16 cellular contexts compared by ENCODE assay signal in genomic region chr6:149392093-149392492, GRCh38. TPM values are rescaled to one million over a fixed set of nuclear protein-coding genes. Genes with fewer than 3 reads are reported as not detected.
DNase-seq lines count a peak whose midpoint lies in the region; ATAC-seq lines count a peak whose summit lies in the region.
"Had no signal": no experiment of that assay in that cellular context is flagged by ENCODE, and none has a peak within 500 bp of the region (broad histone marks: within the 10 kb centered on the region; RNA-seq: fewer than 3 reads in every experiment).

No MANE protein-coding gene starts in this region.

- H3K9me3 Mint-ChIP-seq in stimulated activated naive CD8-positive, alpha-beta T cell treated with anti-CD3 and anti-CD28 coated beads, Interleukin-15, Interleukin-2, amounts not matched to agents 100 ng/mL and 50 ng/mL, for 24 hours = peaks cover 2% of the 10 kb centered on the region
- H3K9me3 Mint-ChIP-seq in stimulated activated naive CD8-positive, alpha-beta T cell treated with anti-CD3 and anti-CD28 coated beads, Interleukin-15, amount 100 ng/mL, for 72 hours = peaks cover 2% of the 10 kb centered on the region in 2 donors
- peaks cover 11% of the 10 kb centered on the region for H3K9me3 Mint-ChIP-seq in activated CD8-positive, alpha-beta T cell treated with anti-CD3 and anti-CD28 coated beads, Interleukin-2, amount 10 ng/mL, durations not matched to agents 7 days and 5 days (ENCODE audit: insufficient read depth)
- no peaks in the 10 kb centered on the region for H3K9me3 Mint-ChIP-seq in memory B cell
- peaks cover 12% of the 10 kb centered on the region for H3K9me3 Mint-ChIP-seq in activated CD8-positive, alpha-beta memory T cell treated with anti-CD3 and anti-CD28 coated beads, Interleukin-2, amount 10 ng/mL, durations not matched to agents 7 days and 5 days (ENCODE audit: low read depth)
- H3K9me3 Mint-ChIP-seq: GM23338 had no signal

- peak overlapping the region; percentile 61 for H3K27ac Mint-ChIP-seq in stimulated activated naive CD8-positive, alpha-beta T cell treated with anti-CD3 and anti-CD28 coated beads, Interleukin-15, Interleukin-2, amounts not matched to agents 100 ng/mL and 50 ng/mL, for 24 hours
- no peak overlapping the region for H3K27ac Mint-ChIP-seq in stimulated activated naive CD8-positive, alpha-beta T cell treated with anti-CD3 and anti-CD28 coated beads, Interleukin-15, amount 100 ng/mL, for 72 hours
- peak overlapping the region; percentile 22 for H3K27ac Mint-ChIP-seq in activated CD8-positive, alpha-beta T cell treated with anti-CD3 and anti-CD28 coated beads, Interleukin-2, amount 10 ng/mL, durations not matched to agents 7 days and 5 days
- H3K27ac Mint-ChIP-seq in memory B cell = peak overlapping the region; percentile 42
- no peak overlapping the region for H3K27ac Mint-ChIP-seq in activated CD8-positive, alpha-beta memory T cell treated with anti-CD3 and anti-CD28 coated beads, Interleukin-2, amount 10 ng/mL, durations not matched to agents 7 days and 5 days
- H3K27ac Mint-ChIP-seq: B cell, GM23338 had no signal

- peaks cover 59% of the 10 kb centered on the region for H3K4me1 Mint-ChIP-seq in stimulated activated naive CD8-positive, alpha-beta T cell treated with anti-CD3 and anti-CD28 coated beads, Interleukin-15, Interleukin-2, amounts not matched to agents 100 ng/mL and 50 ng/mL, for 24 hours (ENCODE audit: low read depth)
- H3K4me1 Mint-ChIP-seq in stimulated activated naive CD8-positive, alpha-beta T cell treated with anti-CD3 and anti-CD28 coated beads, Interleukin-15, amount 100 ng/mL, for 72 hours = peaks cover 74% of the 10 kb centered on the region
- peaks cover 56% of the 10 kb centered on the region for H3K4me1 Mint-ChIP-seq in activated CD8-positive, alpha-beta T cell treated with anti-CD3 and anti-CD28 coated beads, Interleukin-2, amount 10 ng/mL, durations not matched to agents 7 days and 5 days (ENCODE audit: low read depth)
- H3K4me1 Mint-ChIP-seq in memory B cell = peaks cover 14% of the 10 kb centered on the region
- H3K4me1 Mint-ChIP-seq in activated CD8-positive, alpha-beta memory T cell treated with anti-CD3 and anti-CD28 coated beads, Interleukin-2, amount 10 ng/mL, durations not matched to agents 7 days and 5 days = peaks cover 54% of the 10 kb centered on the region

- no peak overlapping the region for H3K4me3 Mint-ChIP-seq in stimulated activated naive CD8-positive, alpha-beta T cell treated with anti-CD3 and anti-CD28 coated beads, Interleukin-15, Interleukin-2, amounts not matched to agents 100 ng/mL and 50 ng/mL, for 24 hours
- no peak overlapping the region for H3K4me3 Mint-ChIP-seq in stimulated activated naive CD8-positive, alpha-beta T cell treated with anti-CD3 and anti-CD28 coated beads, Interleukin-15, amount 100 ng/mL, for 72 hours
- H3K4me3 Mint-ChIP-seq in activated CD8-positive, alpha-beta T cell treated with anti-CD3 and anti-CD28 coated beads, Interleukin-2, amount 10 ng/mL, durations not matched to agents 7 days and 5 days = no peak overlapping the region
- no peak overlapping the region for H3K4me3 Mint-ChIP-seq in memory B cell
- H3K4me3 Mint-ChIP-seq in activated CD8-positive, alpha-beta memory T cell treated with anti-CD3 and anti-CD28 coated beads, Interleukin-2, amount 10 ng/mL, durations not matched to agents 7 days and 5 days = no peak overlapping the region
- H3K4me3 Mint-ChIP-seq: B cell; CD8-positive, alpha-beta T cell; GM23338 had no signal

- H3K36me3 Mint-ChIP-seq in stimulated activated naive CD8-positive, alpha-beta T cell treated with anti-CD3 and anti-CD28 coated beads, Interleukin-15, Interleukin-2, amounts not matched to agents 100 ng/mL and 50 ng/mL, for 24 hours (ENCODE audit: low read depth) = peaks cover 91% of the 10 kb centered on the region
- H3K36me3 Mint-ChIP-seq in activated CD8-positive, alpha-beta T cell treated with anti-CD3 and anti-CD28 coated beads, Interleukin-2, amount 10 ng/mL, durations not matched to agents 7 days and 5 days (ENCODE audit: low read depth) = peaks cover 85% of the 10 kb centered on the region
- peaks cover 23% of the 10 kb centered on the region for H3K36me3 Mint-ChIP-seq in memory B cell
- peaks cover 87% of the 10 kb centered on the region for H3K36me3 Mint-ChIP-seq in activated CD8-positive, alpha-beta memory T cell treated with anti-CD3 and anti-CD28 coated beads, Interleukin-2, amount 10 ng/mL, durations not matched to agents 7 days and 5 days

- CTCF ChIA-PET in activated CD8-positive, alpha-beta T cell treated with anti-CD3 and anti-CD28 coated beads, Interleukin-2, amount 10 ng/mL, durations not matched to agents 7 days and 5 days (lab: Charles Lee) = interaction anchor here (1.4 to 2.5 kb wide), 3 partner anchors 11 to 364 kb away, joined by 5 to 8 read pairs (median 5); no protein-coding TSS in a partner anchor
- CTCF ChIA-PET in activated CD8-positive, alpha-beta memory T cell treated with anti-CD3 and anti-CD28 coated beads, Interleukin-2, amount 10 ng/mL, durations not matched to agents 7 days and 5 days (lab: Charles Lee) = interaction anchor here (1.0 to 2.2 kb wide), 3 partner anchors 36 to 50 kb away, joined by 3 to 7 read pairs (median 4); no protein-coding TSS in a partner anchor

- no peaks in the 10 kb centered on the region for H3K27me3 Mint-ChIP-seq in stimulated activated naive CD8-positive, alpha-beta T cell treated with anti-CD3 and anti-CD28 coated beads, Interleukin-15, Interleukin-2, amounts not matched to agents 100 ng/mL and 50 ng/mL, for 24 hours
- no peaks in the 10 kb centered on the region for H3K27me3 Mint-ChIP-seq in stimulated activated naive CD8-positive, alpha-beta T cell treated with anti-CD3 and anti-CD28 coated beads, Interleukin-15, amount 100 ng/mL, for 72 hours
- H3K27me3 Mint-ChIP-seq in activated CD8-positive, alpha-beta T cell treated with anti-CD3 and anti-CD28 coated beads, Interleukin-2, amount 10 ng/mL, durations not matched to agents 7 days and 5 days (ENCODE audit: low read depth) = no peaks in the 10 kb centered on the region
- H3K27me3 Mint-ChIP-seq in memory B cell = no peaks in the 10 kb centered on the region
- H3K27me3 Mint-ChIP-seq in activated CD8-positive, alpha-beta memory T cell treated with anti-CD3 and anti-CD28 coated beads, Interleukin-2, amount 10 ng/mL, durations not matched to agents 7 days and 5 days = no peaks in the 10 kb centered on the region
- H3K27me3 Mint-ChIP-seq: B cell had no signal

- POLR2A ChIA-PET in activated CD8-positive, alpha-beta T cell treated with anti-CD3 and anti-CD28 coated beads, Interleukin-2, amount 10 ng/mL, durations not matched to agents 7 days and 5 days (lab: Charles Lee) = no interaction called here

- ATAC-seq in stimulated activated naive CD8-positive, alpha-beta T cell treated with anti-CD3 and anti-CD28 coated beads, Interleukin-15, amount 100 ng/mL, for 72 hours = no peak
- no peak for ATAC-seq in activated CD8-positive, alpha-beta T cell treated with anti-CD3 and anti-CD28 coated beads, Interleukin-2, amount 10 ng/mL, durations not matched to agents 7 days and 5 days
- ATAC-seq in memory B cell (ENCODE audit: low read depth) = no peak
- ATAC-seq in GM21529 (IDR thresholded peaks at IDR 0.05; ENCODE audit: unreplicated experiment) = no peak
- no peak for ATAC-seq in HG02798 (IDR thresholded peaks at IDR 0.05; ENCODE audit: poor library complexity, unreplicated experiment)
- ATAC-seq in activated CD8-positive, alpha-beta memory T cell treated with anti-CD3 and anti-CD28 coated beads, Interleukin-2, amount 10 ng/mL, durations not matched to agents 7 days and 5 days = no peak
- ATAC-seq: CD8-positive, alpha-beta T cell; GM23338; PC-3 had no signal

- no peak for DNase-seq in stimulated activated naive CD8-positive, alpha-beta T cell treated with anti-CD3 and anti-CD28 coated beads, Interleukin-15, amount 100 ng/mL, for 72 hours
- no peak for DNase-seq in activated CD8-positive, alpha-beta T cell treated with anti-CD3 and anti-CD28 coated beads, Interleukin-2, amount 10 ng/mL, durations not matched to agents 7 days and 5 days
- no peak for DNase-seq in memory B cell (ENCODE audit: low spot score in 2 of 2)
- DNase-seq in activated CD8-positive, alpha-beta memory T cell treated with anti-CD3 and anti-CD28 coated beads, Interleukin-2, amount 10 ng/mL, durations not matched to agents 7 days and 5 days = no peak
- DNase-seq: CD8-positive, alpha-beta T cell; DMS79 treated with DMSO at 0.1 percent for 48 hours; KG1; NCI-H1048; NCI-H2107; PC-3 had no signal

RNA-seq across cellular contexts. Expression of gene SUMO4, which starts 8.0 kb away (rescaled TPM):
- total RNA-seq in activated CD8-positive, alpha-beta T cell treated with anti-CD3 and anti-CD28 coated beads, Interleukin-2, amount 10 ng/mL, durations not matched to agents 7 days and 5 days = 10 to 100 TPM; 10.1 TPM
- 10 to 100 TPM in 1 of 2 experiments, 1 to 10 TPM in 1; 7.4 to 10.6 TPM for total RNA-seq in activated CD8-positive, alpha-beta memory T cell treated with anti-CD3 and anti-CD28 coated beads, Interleukin-2, amount 10 ng/mL, durations not matched to agents 7 days and 5 days
- total RNA-seq: M059J had no signal

Comparison
In these comparisons a context has a peak if more than half of its experiments do, and no peak if none do; other contexts are left out.
1. H3K27ac Mint-ChIP-seq: peak in stimulated activated naive CD8-positive, alpha-beta T cell treated with anti-CD3 and anti-CD28 coated beads, Interleukin-15, Interleukin-2, amounts not matched to agents 100 ng/mL and 50 ng/mL, for 24 hours (single experiment), activated CD8-positive, alpha-beta T cell treated with anti-CD3 and anti-CD28 coated beads, Interleukin-2, amount 10 ng/mL, durations not matched to agents 7 days and 5 days (single experiment) and memory B cell (single experiment); none in stimulated activated naive CD8-positive, alpha-beta T cell treated with anti-CD3 and anti-CD28 coated beads, Interleukin-15, amount 100 ng/mL, for 72 hours (0 of 2) and activated CD8-positive, alpha-beta memory T cell treated with anti-CD3 and anti-CD28 coated beads, Interleukin-2, amount 10 ng/mL, durations not matched to agents 7 days and 5 days (single experiment).